8 cellular contexts compared by ENCODE assay signal in the genomic region with DNA sequence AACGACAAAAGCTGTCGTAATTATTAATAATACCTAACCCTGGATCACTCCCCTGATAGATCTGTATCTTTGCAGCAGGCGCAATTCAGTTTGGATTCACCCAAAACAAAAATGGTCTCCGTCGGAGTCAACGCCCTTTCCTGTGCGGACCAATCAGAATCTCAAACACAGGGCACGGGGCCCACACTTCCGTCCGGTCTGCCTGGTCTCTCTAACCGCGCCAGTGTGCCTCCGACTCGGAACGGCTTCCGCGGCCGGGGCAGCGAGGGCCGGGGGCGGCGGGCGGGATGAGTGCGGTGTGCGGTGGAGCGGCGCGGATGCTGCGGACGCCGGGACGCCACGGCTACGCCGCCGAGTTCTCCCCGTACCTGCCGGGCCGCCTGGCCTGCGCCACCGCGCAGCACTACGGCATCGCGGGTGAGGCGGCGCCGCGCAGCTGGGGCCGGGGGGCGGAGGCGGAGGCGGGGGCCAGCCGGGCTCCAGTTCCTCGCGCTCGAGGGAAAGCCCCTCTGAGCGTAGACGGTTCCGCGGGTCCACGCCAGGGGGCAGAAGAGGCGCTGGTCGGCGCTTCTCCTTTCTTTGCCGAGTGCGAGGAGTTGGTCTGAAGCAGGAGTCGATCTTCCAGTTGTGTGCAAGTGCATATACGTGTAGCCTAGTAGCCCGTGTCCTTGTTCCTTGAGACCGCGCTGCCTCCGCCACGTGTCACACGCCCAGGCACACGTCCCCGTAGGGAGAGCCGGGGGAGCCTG. TPM values are rescaled to one million over a fixed set of nuclear protein-coding genes. Genes with fewer than 3 reads are reported as not detected.
DNase-seq lines count a peak whose midpoint lies in the region; ATAC-seq, FAIRE-seq and TF ChIP-seq lines count a peak whose summit lies in the region.

A gene with protein sequence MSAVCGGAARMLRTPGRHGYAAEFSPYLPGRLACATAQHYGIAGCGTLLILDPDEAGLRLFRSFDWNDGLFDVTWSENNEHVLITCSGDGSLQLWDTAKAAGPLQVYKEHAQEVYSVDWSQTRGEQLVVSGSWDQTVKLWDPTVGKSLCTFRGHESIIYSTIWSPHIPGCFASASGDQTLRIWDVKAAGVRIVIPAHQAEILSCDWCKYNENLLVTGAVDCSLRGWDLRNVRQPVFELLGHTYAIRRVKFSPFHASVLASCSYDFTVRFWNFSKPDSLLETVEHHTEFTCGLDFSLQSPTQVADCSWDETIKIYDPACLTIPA (plus strand): TSS at position 214 of the 749 bp plus-strand sequence. CDS start 74 bp downstream, at position 288.

- DNase-seq in GM12892 (ENCODE audit: insufficient read length) (peak; percentile 65), NCI-H1417 treated with DMSO at 0.1 percent for 48 hours (lab: John Stamatoyannopoulos, UW) (peak; percentile 82), T follicular helper cell (ENCODE audit: low read depth) (peak; percentile 82), amniotic epithelial cell (ENCODE audit: low read depth) (peak; percentile 89), left cardiac atrium (peak; percentile 94), posterior cingulate gyrus (peak; percentile 88 to 99 (median 92)), upper lobe of left lung (peak; percentile 93 to 96)

- H3K4me3 ChIP-seq in upper lobe of left lung: peak within 1 kb of the TSS; percentile 42 to 71 (median 68)

- no peak for TF ChIP-seq EP300 in upper lobe of left lung (IDR thresholded peaks at IDR 0.05)

- TF ChIP-seq POLR2A in GM12892 (IDR thresholded peaks at IDR 0.05; ENCODE audit: low read depth, low read length) (peak; percentile 86), upper lobe of left lung (IDR thresholded peaks at IDR 0.05) (peak in 3 of 4 donors; percentile 28 to 83 (median 83))

- 0 to 2% methylated on average over 20 to 33 of the region's 78 CpGs for WGBS in upper lobe of left lung, 2 donors

- no peaks in the 10 kb centered on the region for H3K9me3 ChIP-seq in upper lobe of left lung

- ATAC-seq in HG02840 (IDR thresholded peaks at IDR 0.05; ENCODE audit: low FRiP score, unreplicated experiment): peak; percentile 97
- peak; percentile 98 to 99 for ATAC-seq in left cardiac atrium
- ATAC-seq in upper lobe of left lung (ENCODE audit: low FRiP score in 2 of 2): peak; percentile 95 to 98

- intact Hi-C loops in left cardiac atrium (cut with DNase I): no loop called here
- intact Hi-C loops in posterior cingulate gyrus (cut with DNase I): no loop called here

- FAIRE-seq in GM12892 (lab: Jason Lieb, UNC): peak; percentile 99

- H3K27me3 ChIP-seq in upper lobe of left lung: no peaks in the 10 kb centered on the region

- TF ChIP-seq CTCF in upper lobe of left lung (IDR thresholded peaks at IDR 0.05): peak; percentile 52 to 90 (median 72)

- H3K4me1 ChIP-seq in upper lobe of left lung: peaks cover 0 to 19% (median 8%) of the 10 kb centered on the region in 4 donors

- H3K27ac ChIP-seq in upper lobe of left lung: peak within 1 kb of the TSS; percentile 91 to 95 (median 93)

- H3K36me3 ChIP-seq in upper lobe of left lung: peaks cover 0 to 13% (median 0%) of the 10 kb centered on the region in 4 donors

RNA-seq across cellular contexts. Expression of the gene that starts here (rescaled TPM):
- polyA plus RNA-seq in GM12892 (2012; ENCODE audit: missing spikeins): 8.1 TPM
- total RNA-seq in left cardiac atrium (1 to 10 TPM; 5.9 to 6.4 TPM), upper lobe of left lung (10 to 100 TPM in 3 of 6 donors, 1 to 10 TPM in 3; 6.7 to 11.7 (median 9.7) TPM)

Comparison
In these comparisons a context has a peak if more than half of its experiments do, and no peak if none do; other contexts are left out.
1. Peak in every context shown above with its lines: DNase-seq, ATAC-seq, H3K4me3 ChIP-seq and H3K27ac ChIP-seq.